In genomic region chr12:32874926-32875325, GRCh38 we compare ENCODE assay signal across 1 cellular context.
TF ChIP-seq lines count a peak whose summit lies in the region.

No MANE protein-coding gene starts in this region.

TF ChIP-seq in HepG2, 621 proteins besides CTCF, POLR2A, EP300 and RAD21 (continued from another document):
- no peak for TF ChIP-seq ELF1 (CRISPR knock-in tag; IDR thresholded peaks at IDR 0.05)
